28 cellular contexts compared by ENCODE assay signal in the genomic region with DNA sequence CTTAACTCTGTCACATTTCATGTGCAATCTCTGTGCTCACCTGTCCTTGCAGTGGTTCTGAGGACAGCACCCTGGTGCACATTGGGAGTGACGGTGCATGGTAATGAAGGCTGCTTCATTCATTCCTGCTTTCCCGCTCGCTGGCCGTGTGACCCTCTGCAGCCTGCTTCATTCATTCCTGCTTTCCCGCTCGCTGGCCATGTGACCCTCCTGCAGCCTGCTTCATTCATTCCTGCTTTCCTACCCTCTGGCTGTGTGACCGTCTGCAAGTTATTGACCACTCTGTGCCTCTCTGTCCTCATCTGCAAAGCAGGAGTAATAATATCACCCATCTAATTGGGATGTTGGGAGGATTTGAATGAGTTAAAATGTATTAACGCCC.
"Had no signal": no experiment of that assay in that cellular context is flagged by ENCODE, and none has a peak within 500 bp of the region (broad histone marks: within the 10 kb centered on the region; RNA-seq: fewer than 3 reads in every experiment).

No MANE protein-coding gene starts in this region.

- H3K4me3 Mint-ChIP-seq: effector memory CD8-positive, alpha-beta T cell; immature natural killer cell; natural killer cell treated with Interleukin-12 subunit alpha and Interleukin-12 subunit beta and Interleukin-15 and Interleukin-18, amount 100 ng/mL, for 72 hours; neural crest cell; stimulated activated naive CD8-positive, alpha-beta T cell treated with anti-CD3 and anti-CD28 coated beads, Interleukin-15, amount 100 ng/mL, for 72 hours had no signal

- H3K27ac ChIP-seq: coronary artery, esophagus squamous epithelium, lower lobe of right lung, prostate gland, right atrium auricular region, suprapubic skin, transverse colon, upper lobe of right lung, uterus had no signal

- FAIRE-seq: endometrium, frontal cortex, keratinocyte had no signal

- H3K4me3 ChIP-seq: coronary artery, esophagus squamous epithelium, lower lobe of right lung, prostate gland, right atrium auricular region, smooth muscle cell, suprapubic skin, transverse colon, upper lobe of right lung, uterus had no signal

- H3K27me3 ChIP-seq: esophagus squamous epithelium, right atrium auricular region, suprapubic skin, transverse colon, upper lobe of right lung, uterus had no signal

- ATAC-seq: effector memory CD8-positive, alpha-beta T cell; left ventricle myocardium superior; lower lobe of right lung; natural killer cell treated with Interleukin-12 subunit alpha and Interleukin-12 subunit beta and Interleukin-15 and Interleukin-18, amount 100 ng/mL, for 72 hours; stimulated activated naive CD8-positive, alpha-beta T cell treated with anti-CD3 and anti-CD28 coated beads, Interleukin-15, amount 100 ng/mL, for 72 hours; upper lobe of right lung had no signal

- H3K9me3 Mint-ChIP-seq: immature natural killer cell had no signal

- H3K9me3 ChIP-seq: esophagus squamous epithelium, lower lobe of right lung, prostate gland, right atrium auricular region, suprapubic skin, transverse colon, upper lobe of right lung, uterus had no signal

- H3K36me3 ChIP-seq: esophagus squamous epithelium, lower lobe of right lung, prostate gland, right atrium auricular region, suprapubic skin, transverse colon, upper lobe of right lung, uterus had no signal

- H3K4me1 ChIP-seq: esophagus squamous epithelium, lower lobe of right lung, prostate gland, right atrium auricular region, transverse colon, upper lobe of right lung, uterus had no signal

- DNase-seq: dermis blood vessel endothelial cell; effector memory CD8-positive, alpha-beta T cell; erythroblast; esophagus squamous epithelium; hypothalamus; immature natural killer cell; left ventricle myocardium superior; lower lobe of right lung; naive B cell; stimulated activated CD4-positive, alpha-beta T cell treated with anti-CD3 and anti-CD28 coated beads, Interleukin-12 subunit alpha, Interleukin-12 subunit beta, amount 100 ng/mL, for 4 hours; stimulated activated CD4-positive, alpha-beta T cell treated with anti-CD3 and anti-CD28 coated beads, Interleukin-1b, Interleukin-23, amount 100 ng/mL, for 48 hours; stimulated activated CD4-positive, alpha-beta T cell treated with anti-CD3 and anti-CD28 coated beads, Interleukin-4, amount 100 ng/mL, for 1 hour; stimulated activated CD8-positive, alpha-beta memory T cell treated with anti-CD3 and anti-CD28 coated beads, Interleukin-4, amount 100 ng/mL, for 48 hours; stimulated activated naive CD4-positive, alpha-beta T cell; stimulated activated naive CD8-positive, alpha-beta T cell treated with anti-CD3 and anti-CD28 coated beads, Interleukin-15, amount 100 ng/mL, for 72 hours; transverse colon; upper lobe of right lung; uterus had no signal

- H3K36me3 Mint-ChIP-seq: immature natural killer cell; naive B cell; natural killer cell treated with Interleukin-12 subunit alpha and Interleukin-12 subunit beta and Interleukin-15 and Interleukin-18, amount 100 ng/mL, for 72 hours had no signal

- H3K27me3 Mint-ChIP-seq: effector memory CD8-positive, alpha-beta T cell; naive B cell; natural killer cell treated with Interleukin-12 subunit alpha and Interleukin-12 subunit beta and Interleukin-15 and Interleukin-18, amount 100 ng/mL, for 72 hours; stimulated activated naive CD8-positive, alpha-beta T cell treated with anti-CD3 and anti-CD28 coated beads, Interleukin-15, amount 100 ng/mL, for 72 hours had no signal

- H3K27ac Mint-ChIP-seq: effector memory CD8-positive, alpha-beta T cell; immature natural killer cell; natural killer cell treated with Interleukin-12 subunit alpha and Interleukin-12 subunit beta and Interleukin-15 and Interleukin-18, amount 100 ng/mL, for 72 hours; stimulated activated naive CD8-positive, alpha-beta T cell treated with anti-CD3 and anti-CD28 coated beads, Interleukin-15, amount 100 ng/mL, for 72 hours had no signal

- H3K4me1 Mint-ChIP-seq: immature natural killer cell; naive B cell; stimulated activated naive CD8-positive, alpha-beta T cell treated with anti-CD3 and anti-CD28 coated beads, Interleukin-15, amount 100 ng/mL, for 72 hours had no signal
